In genomic region chr2:45833968-45834344, GRCh38 we compare ENCODE assay signal across 10 cellular contexts.
DNase-seq lines count a peak whose midpoint lies in the region; ATAC-seq and TF ChIP-seq lines count a peak whose summit lies in the region.
"Had no signal": no experiment of that assay in that cellular context is flagged by ENCODE, and none has a peak within 500 bp of the region (broad histone marks: within the 10 kb centered on the region; RNA-seq: fewer than 3 reads in every experiment).

No MANE protein-coding gene starts in this region.

- H3K27me3 Mint-ChIP-seq in activated CD8-positive, alpha-beta memory T cell treated with anti-CD3 and anti-CD28 coated beads, Interleukin-2, amount 10 ng/mL, durations not matched to agents 7 days and 5 days = no peaks in the 10 kb centered on the region
- H3K27me3 Mint-ChIP-seq in activated CD4-positive, alpha-beta T cell treated with anti-CD3 and anti-CD28 coated beads, Interleukin-2, amount 10 ng/mL, durations not matched to agents 7 days and 5 days = peaks cover 3% of the 10 kb centered on the region

- POLR2A ChIA-PET in activated CD4-positive, alpha-beta T cell treated with anti-CD3 and anti-CD28 coated beads, Interleukin-2, amount 10 ng/mL, durations not matched to agents 7 days and 5 days (lab: Charles Lee) = no interaction called here

- H3K4me1 Mint-ChIP-seq in activated CD8-positive, alpha-beta memory T cell treated with anti-CD3 and anti-CD28 coated beads, Interleukin-2, amount 10 ng/mL, durations not matched to agents 7 days and 5 days = peaks cover 22% of the 10 kb centered on the region
- peaks cover 14% of the 10 kb centered on the region for H3K4me1 Mint-ChIP-seq in activated CD4-positive, alpha-beta T cell treated with anti-CD3 and anti-CD28 coated beads, Interleukin-2, amount 10 ng/mL, durations not matched to agents 7 days and 5 days

- no peak for TF ChIP-seq CTCF in NB4 (IDR thresholded peaks at IDR 0.05; ENCODE audit: low read depth, low read length)

- CTCF ChIA-PET in activated CD8-positive, alpha-beta memory T cell treated with anti-CD3 and anti-CD28 coated beads, Interleukin-2, amount 10 ng/mL, durations not matched to agents 7 days and 5 days (lab: Charles Lee) = interaction anchor here (1.0 to 1.5 kb wide), 5 partner anchors 8 to 102 kb away, joined by 3 to 6 read pairs (median 5); no protein-coding TSS in a partner anchor
- CTCF ChIA-PET in activated CD4-positive, alpha-beta T cell treated with anti-CD3 and anti-CD28 coated beads, Interleukin-2, amount 10 ng/mL, durations not matched to agents 7 days and 5 days (lab: Charles Lee) = interaction anchor here (1.0 to 1.4 kb wide), 3 partner anchors 27 to 55 kb away, joined by 3 to 4 read pairs (median 3); no protein-coding TSS in a partner anchor

- no peak overlapping the region for H3K4me3 Mint-ChIP-seq in activated CD8-positive, alpha-beta memory T cell treated with anti-CD3 and anti-CD28 coated beads, Interleukin-2, amount 10 ng/mL, durations not matched to agents 7 days and 5 days
- no peak overlapping the region for H3K4me3 Mint-ChIP-seq in activated CD4-positive, alpha-beta T cell treated with anti-CD3 and anti-CD28 coated beads, Interleukin-2, amount 10 ng/mL, durations not matched to agents 7 days and 5 days

- H3K36me3 Mint-ChIP-seq in activated CD8-positive, alpha-beta memory T cell treated with anti-CD3 and anti-CD28 coated beads, Interleukin-2, amount 10 ng/mL, durations not matched to agents 7 days and 5 days = peaks cover 19% of the 10 kb centered on the region
- peaks cover 17% of the 10 kb centered on the region for H3K36me3 Mint-ChIP-seq in activated CD4-positive, alpha-beta T cell treated with anti-CD3 and anti-CD28 coated beads, Interleukin-2, amount 10 ng/mL, durations not matched to agents 7 days and 5 days (ENCODE audit: low read depth)

- H3K4me3 ChIP-seq in NB4 (ENCODE audit: low read depth, low read length) = no peak overlapping the region

- ATAC-seq in activated CD8-positive, alpha-beta memory T cell treated with anti-CD3 and anti-CD28 coated beads, Interleukin-2, amount 10 ng/mL, durations not matched to agents 7 days and 5 days = no peak
- peak; percentile 84 for ATAC-seq in HG02885 (IDR thresholded peaks at IDR 0.05; ENCODE audit: poor library complexity, unreplicated experiment)

- no peak for DNase-seq in activated CD8-positive, alpha-beta memory T cell treated with anti-CD3 and anti-CD28 coated beads, Interleukin-2, amount 10 ng/mL, durations not matched to agents 7 days and 5 days
- DNase-seq in activated CD8-positive, alpha-beta memory T cell treated with anti-CD3 and anti-CD28 coated beads, Interleukin-2, amount 50 U/mL, for 48 hours = no peak
- DNase-seq in NB4 (ENCODE audit: low read depth) (peak; percentile 90), NCI-H2107 (lab: John Stamatoyannopoulos, UW) (no peak), mesenteric fat pad (ENCODE audit: low spot score) (no peak), hepatic stellate cell (ENCODE audit: low spot score) (no peak)
- no peak for DNase-seq in activated CD4-positive, alpha-beta T cell treated with anti-CD3 and anti-CD28 coated beads, Interleukin-2, amount 10 ng/mL, durations not matched to agents 7 days and 5 days
- DNase-seq: GOT3, NCI-H526 treated with DMSO at 0.1 percent for 48 hours had no signal

- no peak for TF ChIP-seq POLR2A in NB4 (IDR thresholded peaks at IDR 0.05; ENCODE audit: extremely low read depth, insufficient read length)

- peak overlapping the region; percentile 44 for H3K27ac Mint-ChIP-seq in activated CD8-positive, alpha-beta memory T cell treated with anti-CD3 and anti-CD28 coated beads, Interleukin-2, amount 10 ng/mL, durations not matched to agents 7 days and 5 days
- H3K27ac Mint-ChIP-seq in activated CD4-positive, alpha-beta T cell treated with anti-CD3 and anti-CD28 coated beads, Interleukin-2, amount 10 ng/mL, durations not matched to agents 7 days and 5 days = no peak overlapping the region

- peaks cover 14% of the 10 kb centered on the region for H3K9me3 Mint-ChIP-seq in activated CD8-positive, alpha-beta memory T cell treated with anti-CD3 and anti-CD28 coated beads, Interleukin-2, amount 10 ng/mL, durations not matched to agents 7 days and 5 days (ENCODE audit: low read depth)
- peaks cover 16% of the 10 kb centered on the region for H3K9me3 Mint-ChIP-seq in activated CD4-positive, alpha-beta T cell treated with anti-CD3 and anti-CD28 coated beads, Interleukin-2, amount 10 ng/mL, durations not matched to agents 7 days and 5 days
